ENCODE assay signal across 28 cellular contexts in genomic region chr17:80523054-80523744, GRCh38. TPM values are rescaled to one million over a fixed set of nuclear protein-coding genes. Genes with fewer than 3 reads are reported as not detected.
"Had no signal": no experiment of that assay in that cellular context is flagged by ENCODE, and none has a peak within 500 bp of the region (broad histone marks: within the 10 kb centered on the region; RNA-seq: fewer than 3 reads in every experiment).

No MANE protein-coding gene starts in this region.

- H3K9me3 Mint-ChIP-seq: activated CD8-positive, alpha-beta T cell treated with anti-CD3 and anti-CD28 coated beads for 36 hours; activated naive CD4-positive, alpha-beta T cell treated with anti-CD3 and anti-CD28 coated beads, Interleukin-2, amount 10 ng/mL, durations not matched to agents 7 days and 5 days; activated T-cell treated with anti-CD3 and anti-CD28 coated beads, Interleukin-2, amount 50 U/mL, for 72 hours; activated T-helper 2 cell treated with anti-CD3 and anti-CD28 coated beads, Interferon-gamma antibody, Interleukin-2, Interleukin-4, amounts not matched to agents 10 μg/mL and 5 μg/mL and 100 μg/mL, durations not matched to agents 14 hours and 24 hours and 36 hours; central memory CD8-positive, alpha-beta T cell had no signal

- H3K4me1 Mint-ChIP-seq: activated naive CD4-positive, alpha-beta T cell treated with anti-CD3 and anti-CD28 coated beads, Interleukin-2, amount 10 ng/mL, durations not matched to agents 7 days and 5 days; central memory CD8-positive, alpha-beta T cell had no signal

- H3K36me3 Mint-ChIP-seq: activated naive CD4-positive, alpha-beta T cell treated with anti-CD3 and anti-CD28 coated beads, Interleukin-2, amount 10 ng/mL, durations not matched to agents 7 days and 5 days had no signal

- H3K27me3 ChIP-seq: ascending aorta, body of pancreas had no signal

- H3K4me2 ChIP-seq: SK-N-SH had no signal

- H3K9me3 ChIP-seq: ascending aorta, body of pancreas, SJCRH30, SK-N-SH had no signal

- H3K9ac ChIP-seq: SK-N-SH had no signal

- H3K27ac Mint-ChIP-seq: activated CD8-positive, alpha-beta T cell treated with anti-CD3 and anti-CD28 coated beads for 36 hours; activated naive CD4-positive, alpha-beta T cell treated with anti-CD3 and anti-CD28 coated beads, Interleukin-2, amount 10 ng/mL, durations not matched to agents 7 days and 5 days; activated T-cell treated with anti-CD3 and anti-CD28 coated beads, Interleukin-2, amount 50 U/mL, for 72 hours; activated T-helper 2 cell treated with anti-CD3 and anti-CD28 coated beads, Interferon-gamma antibody, Interleukin-2, Interleukin-4, amounts not matched to agents 10 μg/mL and 5 μg/mL and 100 μg/mL, durations not matched to agents 14 hours and 24 hours and 36 hours had no signal

- H3K36me3 ChIP-seq: ascending aorta, SJCRH30 had no signal

- H3K27ac ChIP-seq: ascending aorta, body of pancreas, RWPE1, SJCRH30 had no signal

- H3K4me1 ChIP-seq: ascending aorta, body of pancreas had no signal

- DNase-seq: activated CD4-positive, alpha-beta T cell treated with anti-CD3 and anti-CD28 coated beads for 4 hours; activated CD8-positive, alpha-beta memory T cell treated with anti-CD3 and anti-CD28 coated beads, Interleukin-2, amount 50 U/mL, for 4 hours; activated CD8-positive, alpha-beta T cell treated with anti-CD3 and anti-CD28 coated beads for 36 hours; activated gamma-delta T cell treated with Interleukin-2 at 50 U/mL for 16 hours; activated naive CD4-positive, alpha-beta T cell treated with anti-CD3 and anti-CD28 coated beads, Interleukin-2, amount 10 ng/mL, durations not matched to agents 7 days and 5 days; activated T-cell treated with anti-CD3 and anti-CD28 coated beads, Interleukin-2, amount 50 U/mL, for 72 hours; body of pancreas; Karpas-422; NCI-H1048; NCI-H1417; NCI-H1930; NCI-H2171; NCI-H2227 treated with DMSO at 0.1 percent for 48 hours; NCI-H446 treated with DMSO at 0.1 percent for 48 hours; NCI-H524 treated with DMSO at 0.1 percent for 48 hours; NCI-H748 treated with DMSO at 0.1 percent for 48 hours; NK-92 treated with Interleukin-12 subunit alpha and Interleukin-12 subunit beta, amount 100 ng/mL, for 24 hours; OCI-M1; Right ventricle myocardium superior; SJCRH30; SK-N-SH; T-helper 1 cell had no signal

- ATAC-seq: activated CD4-positive, CD25-positive, alpha-beta regulatory T cell treated with anti-CD3 and anti-CD28 coated beads, Interleukin-2, amount 50 U/mL, for 24 hours; activated CD8-positive, alpha-beta T cell treated with anti-CD3 and anti-CD28 coated beads for 36 hours; activated T-cell treated with anti-CD3 and anti-CD28 coated beads, Interleukin-2, amount 50 U/mL, for 72 hours; body of pancreas; Panc1 had no signal

- H3K4me3 Mint-ChIP-seq: activated CD8-positive, alpha-beta T cell treated with anti-CD3 and anti-CD28 coated beads for 36 hours; activated naive CD4-positive, alpha-beta T cell treated with anti-CD3 and anti-CD28 coated beads, Interleukin-2, amount 10 ng/mL, durations not matched to agents 7 days and 5 days; activated T-cell treated with anti-CD3 and anti-CD28 coated beads, Interleukin-2, amount 50 U/mL, for 72 hours; central memory CD8-positive, alpha-beta T cell had no signal

- H3K4me3 ChIP-seq: ascending aorta, body of pancreas, SJCRH30 had no signal

RNA-seq across cellular contexts. Expression of gene NPTX1, which starts 46.8 kb away (rescaled TPM):
- total RNA-seq: ascending aorta, Right ventricle myocardium superior, SJCRH30 had no signal
